In genomic region chr20:62761058-62761758, GRCh38 we compare ENCODE assay signal across 19 cellular contexts. TPM values are rescaled to one million over a fixed set of nuclear protein-coding genes. Genes with fewer than 3 reads are reported as not detected.
DNase-seq lines count a peak whose midpoint lies in the region; ATAC-seq, FAIRE-seq and TF ChIP-seq lines count a peak whose summit lies in the region.
"Had no signal": no experiment of that assay in that cellular context is flagged by ENCODE, and none has a peak within 500 bp of the region (broad histone marks: within the 10 kb centered on the region; RNA-seq: fewer than 3 reads in every experiment).

No MANE protein-coding gene starts in this region.

- no peak for TF ChIP-seq POLR2A in K562 (conservative IDR thresholded peaks at IDR 0.05)
- no peak for TF ChIP-seq POLR2A in sigmoid colon (IDR thresholded peaks at IDR 0.05)
- TF ChIP-seq POLR2A in GM18505 (IDR thresholded peaks at IDR 0.05; ENCODE audit: borderline replicate concordance, extremely low read depth, insufficient read depth, insufficient read length) = no peak

- H3K4me1 ChIP-seq in HUES6 (ENCODE audit: control insufficient read depth, insufficient read depth, low read length) = peaks cover 9% of the 10 kb centered on the region; the same call in 1 of the 2 replicates
- peaks cover 0 to 39% of the 10 kb centered on the region in 2 experiments; a peak in 3 of 5 replicates for H3K4me1 ChIP-seq in K562 (replicated peaks in 1 of 2; ENCODE audit: control insufficient read depth in 2 of 2, insufficient read depth in 2 of 2, low read length in 2 of 2)
- H3K4me1 ChIP-seq in mesodermal cell (ENCODE audit: control insufficient read depth, insufficient read depth, low read length, poor library complexity, severe bottlenecking) = peaks cover 10% of the 10 kb centered on the region
- H3K4me1 ChIP-seq in sigmoid colon = peaks cover 0 to 34% (median 24%) of the 10 kb centered on the region in 4 donors
- H3K4me1 ChIP-seq: BE2C, testis had no signal

- no peak overlapping the region for H3K4me2 ChIP-seq in K562 (ENCODE audit: insufficient read depth, low read length)

- POLR2A ChIA-PET in K562 (lab: Yijun Ruan, JAX) = interaction anchor here (1.1 kb wide), 1 partner anchor 9 kb away, joined by 4 read pairs; no protein-coding TSS in a partner anchor

- H3K9me1 ChIP-seq in K562 (ENCODE audit: control insufficient read depth, insufficient read depth, low read length) = no peaks in the 10 kb centered on the region

- in situ Hi-C loops in K562 (cut with MboI) = no loop called here

- no peaks in the 10 kb centered on the region for H3K36me3 ChIP-seq in HUES6 (ENCODE audit: control insufficient read depth, insufficient read depth, low read length)
- no peaks in the 10 kb centered on the region for H3K36me3 ChIP-seq in K562 (ENCODE audit: control insufficient read depth, insufficient read depth, low read length)
- no peaks in the 10 kb centered on the region for H3K36me3 ChIP-seq in mesodermal cell (ENCODE audit: control insufficient read depth, insufficient read depth, low read length)
- H3K36me3 ChIP-seq in sigmoid colon = peaks cover 0 to 7% (median 0%) of the 10 kb centered on the region in 4 donors
- H3K36me3 ChIP-seq: BE2C, MG63 had no signal

- TF ChIP-seq EP300 in K562 (IDR thresholded peaks at IDR 0.05; ENCODE audit: low read length) (no peak), sigmoid colon (IDR thresholded peaks at IDR 0.05) (no peak)

- peak; percentile 22 for ATAC-seq in K562
- no peak for ATAC-seq in GM18505 (IDR thresholded peaks at IDR 0.05; ENCODE audit: unreplicated experiment)

- BruUV-seq in K562 (replicated peaks; lab: Mats Ljungman, UMichigan) = no TSS peak

- no peak overlapping the region for H2AFZ ChIP-seq in K562 (ENCODE audit: low read depth, low read length)

- H3K27ac ChIP-seq in HUES6 (ENCODE audit: low read depth, low read length) (0 out of 2 replicates have a peak overlapping the region, but pooled peaks have one; percentile 41), K562 (ENCODE audit: extremely low read depth, low read depth, low read length) (no peak overlapping the region), mesodermal cell (ENCODE audit: low read depth, low read length, severe bottlenecking) (peak overlapping the region; percentile 62), sigmoid colon (peak overlapping the region; percentile 44 to 76 (median 66))
- H3K27ac ChIP-seq: testis had no signal

- H3K9me3 ChIP-seq in HUES6 (ENCODE audit: control insufficient read depth, insufficient read depth, low read depth, low read length) = no peaks in the 10 kb centered on the region
- no peaks in the 10 kb centered on the region for H3K9me3 ChIP-seq in K562 (replicated peaks; ENCODE audit: control insufficient read depth, insufficient read depth, low read depth, low read length)
- H3K9me3 ChIP-seq in mesodermal cell (ENCODE audit: control insufficient read depth, low read length) = no peaks in the 10 kb centered on the region
- no peaks in the 10 kb centered on the region for H3K9me3 ChIP-seq in sigmoid colon
- H3K9me3 ChIP-seq: BE2C, MG63, testis had no signal

- CTCF ChIA-PET in K562 (lab: Yijun Ruan, JAX; ENCODE audit: low intra/inter-chr PET ratio) = no interaction called here

- no peak for DNase-seq in K562 (ENCODE audit: extremely low read depth in 1 of 4, low spot score in 3 of 4)
- DNase-seq in sigmoid colon = peak; percentile 80
- DNase-seq in glomerular visceral epithelial cell (ENCODE audit: extremely low spot score) = no peak
- DNase-seq in HCEC 1CT = no peak
- DNase-seq: activated CD4-positive, alpha-beta memory T cell treated with anti-CD3 and anti-CD28 coated beads, Interleukin-2, amount 10 ng/mL, durations not matched to agents 7 days and 5 days; activated naive CD4-positive, alpha-beta T cell treated with anti-CD3 and anti-CD28 coated beads, Interleukin-2, amount 10 ng/mL, durations not matched to agents 7 days and 5 days; activated T-cell treated with anti-CD3 and anti-CD28 coated beads, Interleukin-2, amount 50 U/mL, for 24 hours; BE2C; foreskin fibroblast; left colon; MG63; RPMI8226; testis had no signal

- no peak overlapping the region for H3K9ac ChIP-seq in HUES6 (ENCODE audit: low read length)
- peak overlapping the region in 1 of 2 experiments; percentile 68; a peak in 2 of 4 replicates for H3K9ac ChIP-seq in K562 (ENCODE audit: insufficient read depth in 1 of 2, low read depth in 2 of 2, low read length in 2 of 2)

- H4K20me1 ChIP-seq in K562 (replicated peaks; ENCODE audit: control insufficient read depth, insufficient read depth, low read length) = peaks cover 15% of the 10 kb centered on the region

- H3K4me3 ChIP-seq in HUES6 (ENCODE audit: low read depth, low read length) (no peak overlapping the region), K562 (no peak overlapping the region), mesodermal cell (ENCODE audit: extremely low read depth, insufficient read depth, low read length, poor library complexity, severe bottlenecking) (no peak overlapping the region), sigmoid colon (no peak overlapping the region)
- H3K4me3 ChIP-seq: MG63, testis had no signal

- TF ChIP-seq CTCF in K562 (IDR thresholded peaks at IDR 0.05 in 2 of 3, conservative IDR thresholded peaks at IDR 0.05 in 1 of 3; ENCODE audit: insufficient read depth in 2 of 3, low read depth in 1 of 3, low read length in 3 of 3) (no peak), sigmoid colon (IDR thresholded peaks at IDR 0.05) (no peak)

- H3K27me3 ChIP-seq in HUES6 (ENCODE audit: control insufficient read depth, insufficient read depth, low read length) (peaks cover 11% of the 10 kb centered on the region; the same call in 1 of the 2 replicates), K562 (ENCODE audit: control insufficient read depth in 2 of 2, insufficient read depth in 2 of 2, low read length in 2 of 2) (peaks cover 0 to 24% of the 10 kb centered on the region in 2 experiments; a peak in 3 of 5 replicates), sigmoid colon (no peaks in the 10 kb centered on the region)
- H3K27me3 ChIP-seq: BE2C, MG63, testis had no signal

- intact Hi-C loops in K562 (cut with micrococcal nuclease) (no loop called here), sigmoid colon (cut with DNase I) (no loop called here)

- no peak for TF ChIP-seq RAD21 in K562 (CRISPR knock-in tag; conservative IDR thresholded peaks at IDR 0.05 in 1 of 2, IDR thresholded peaks at IDR 0.05 in 1 of 2)

- H3K79me2 ChIP-seq in K562 (ENCODE audit: control insufficient read depth, insufficient read depth, low read length) = no peaks in the 10 kb centered on the region

- WGBS in K562 (ENCODE audit: insufficient coverage, low coverage, missing lambda C conversion rate) = 39% methylated on average over 21 of the region's 22 CpGs
- 89 to 93% methylated on average over 19 to 21 of the region's 22 CpGs for WGBS in mesodermal cell (ENCODE audit: insufficient coverage in 2 of 2), 2 experiments
- WGBS in sigmoid colon, 2 donors = 71 to 77% methylated on average over 22 of the region's 22 CpGs

- no peak for FAIRE-seq in K562 (lab: Jason Lieb, UNC)
- FAIRE-seq: GM12892 had no signal

RNA-seq across cellular contexts. Expression of gene MRGBP, which starts 35.1 kb away (rescaled TPM):
- 11.0 and 21.6 TPM in 2 replicates for total RNA-seq in K562 (2011; cell fraction: chromatin; rRNA removed; ENCODE audit: low replicate concordance)
- total RNA-seq in K562 (2011; cell fraction: nucleolus; rRNA removed) = 16.4 and 17.2 TPM in 2 replicates
- 12.8 and 15.0 TPM in 2 replicates for total RNA-seq in K562 (2011; cell fraction: nucleoplasm; rRNA removed)
- total RNA-seq in K562 (2014; rRNA removed) (31.3 and 37.0 TPM in 2 replicates), K562 (2014; rRNA removed; fragmentation: Illumina TruSeq; extraction: Trizol) (18.1 TPM in 2 replicates), K562 (2015; rRNA removed; fragmentation: Illumina TruSeq; extraction: Trizol) (25.2 and 25.7 TPM in 2 replicates), K562 (2021) (25.1 and 26.1 TPM in 2 replicates), sigmoid colon (10 to 100 TPM in 3 of 4 donors, 1 to 10 TPM in 1; 7.1 to 16.0 (median 12.4) TPM)
- polyA plus RNA-seq in K562 (2011; rRNA removed) (18.7 and 20.7 TPM in 2 replicates), K562 (2014; fragmentation: Illumina TruSeq; extraction: Trizol) (18.4 and 21.0 TPM in 2 replicates), K562 (2014; fragmentation: Nextera tagmentation; extraction: Ambion mirVana) (1 to 10 TPM; 1.9 to 2.8 TPM), K562 (2014; rRNA removed) (26.3 and 26.7 TPM in 2 replicates), sigmoid colon (10 to 100 TPM in 2 of 3 donors, 1 to 10 TPM in 1; 8.1 to 11.2 (median 10.2) TPM)
- polyA plus RNA-seq in K562 (2011; cell fraction: cytosol; rRNA removed) = 20.8 and 28.5 TPM in 2 replicates
- polyA plus RNA-seq in K562 (2011; cell fraction: nucleus; rRNA removed) = 27.0 and 39.1 TPM in 2 replicates
- 14.8 and 21.7 TPM in 2 replicates for polyA plus RNA-seq in K562 (2012)
- 12.7 and 15.7 TPM in 2 replicates for polyA minus RNA-seq in K562 (2011; rRNA and poly(A)+ RNA removed)
- 9.6 and 11.5 TPM in 2 replicates for polyA minus RNA-seq in K562 (2011; cell fraction: cytosol; rRNA and poly(A)+ RNA removed)
- 9.4 and 12.2 TPM in 2 replicates for polyA minus RNA-seq in K562 (2011; cell fraction: nucleus; rRNA and poly(A)+ RNA removed)
- 21.0 TPM for polyA plus RNA-seq in mesodermal cell (2013, experiment 1 of 2)
- 20.1 TPM for polyA plus RNA-seq in mesodermal cell (2013, experiment 2 of 2)

RNA-seq across cellular contexts. Expression of gene OGFR, which starts 43.4 kb away (rescaled TPM):
- total RNA-seq in K562 (2011; cell fraction: chromatin; rRNA removed; ENCODE audit: low replicate concordance) = 16.5 and 43.5 TPM in 2 replicates
- total RNA-seq in K562 (2011; cell fraction: nucleolus; rRNA removed) = 33.8 and 38.4 TPM in 2 replicates
- total RNA-seq in K562 (2011; cell fraction: nucleoplasm; rRNA removed) = 22.4 and 24.6 TPM in 2 replicates
- total RNA-seq in K562 (2014; rRNA removed) = 56.3 and 56.5 TPM in 2 replicates
- 8.9 and 10.3 TPM in 2 replicates for total RNA-seq in K562 (2014; rRNA removed; fragmentation: Illumina TruSeq; extraction: Trizol)
- 17.5 and 18.7 TPM in 2 replicates for total RNA-seq in K562 (2015; rRNA removed; fragmentation: Illumina TruSeq; extraction: Trizol)
- total RNA-seq in K562 (2021) = 33.1 and 36.5 TPM in 2 replicates
- polyA plus RNA-seq in K562 (2011; rRNA removed) = 23.3 and 25.4 TPM in 2 replicates
- polyA plus RNA-seq in K562 (2011; cell fraction: cytosol; rRNA removed) = 15.8 and 36.7 TPM in 2 replicates
- 32.3 and 48.8 TPM in 2 replicates for polyA plus RNA-seq in K562 (2011; cell fraction: nucleus; rRNA removed)
- polyA plus RNA-seq in K562 (2012) = 21.1 and 26.0 TPM in 2 replicates
- polyA plus RNA-seq in K562 (2014; fragmentation: Illumina TruSeq; extraction: Trizol) = 16.6 and 22.0 TPM in 2 replicates
- polyA plus RNA-seq in K562 (2014; fragmentation: Nextera tagmentation; extraction: Ambion mirVana) = under 1 TPM; 0.39 TPM
- polyA plus RNA-seq in K562 (2014; rRNA removed) = 34.2 and 36.7 TPM in 2 replicates
- polyA minus RNA-seq in K562 (2011; rRNA and poly(A)+ RNA removed) = 17.7 and 23.1 TPM in 2 replicates
- 19.9 and 22.3 TPM in 2 replicates for polyA minus RNA-seq in K562 (2011; cell fraction: cytosol; rRNA and poly(A)+ RNA removed)
- 8.8 and 9.7 TPM in 2 replicates for polyA minus RNA-seq in K562 (2011; cell fraction: nucleus; rRNA and poly(A)+ RNA removed)
- polyA plus RNA-seq in mesodermal cell (2013, experiment 1 of 2) = 34.8 TPM
- 25.2 TPM for polyA plus RNA-seq in mesodermal cell (2013, experiment 2 of 2)
- 10 to 100 TPM; 44.7 to 61.5 (median 48.6) TPM for total RNA-seq in sigmoid colon
- polyA plus RNA-seq in sigmoid colon = 10 to 100 TPM; 22.2 to 64.8 (median 43.7) TPM

RNA-seq across cellular contexts. Expression of gene NTSR1, which starts 52.6 kb away (rescaled TPM):
- total RNA-seq in K562 (2011; cell fraction: chromatin; rRNA removed; ENCODE audit: low replicate concordance) = 0.25 TPM in 1 of 2 replicates, not detected in the other
- 0.17 TPM in 1 of 2 replicates, not detected in the other for total RNA-seq in K562 (2011; cell fraction: nucleolus; rRNA removed)
- 0.15 TPM in 2 replicates for total RNA-seq in K562 (2011; cell fraction: nucleoplasm; rRNA removed)
- total RNA-seq in K562 (2014; rRNA removed) (0.41 TPM in 1 of 2 replicates, not detected in the other), K562 (2014; rRNA removed; fragmentation: Illumina TruSeq; extraction: Trizol) (0.04 TPM in 1 of 2 replicates, not detected in the other), K562 (2015; rRNA removed; fragmentation: Illumina TruSeq; extraction: Trizol) (0.14 and 0.15 TPM in 2 replicates), K562 (2021) (0.38 and 0.40 TPM in 2 replicates), sigmoid colon (10 to 100 TPM in 3 of 4 donors, 1 to 10 TPM in 1; 5.4 to 54.0 (median 27.6) TPM)
- polyA plus RNA-seq in K562 (2011; rRNA removed) (0.07 and 0.12 TPM in 2 replicates), K562 (2014; fragmentation: Illumina TruSeq; extraction: Trizol) (0.22 and 0.25 TPM in 2 replicates), K562 (2014; fragmentation: Nextera tagmentation; extraction: Ambion mirVana) (not detected), K562 (2014; rRNA removed) (0.04 and 0.12 TPM in 2 replicates), sigmoid colon (1 to 10 TPM in 1 of 3 donors, under 1 TPM in 1, not detected in 1; 0.60 to 1.4 TPM)
- polyA plus RNA-seq in K562 (2011; cell fraction: cytosol; rRNA removed) = 0.10 and 0.31 TPM in 2 replicates
- 0.13 and 0.24 TPM in 2 replicates for polyA plus RNA-seq in K562 (2011; cell fraction: nucleus; rRNA removed)
- 0.51 and 0.61 TPM in 2 replicates for polyA plus RNA-seq in K562 (2012)
- 0.06 and 0.07 TPM in 2 replicates for polyA minus RNA-seq in K562 (2011; rRNA and poly(A)+ RNA removed)
- not detected in 2 replicates for polyA minus RNA-seq in K562 (2011; cell fraction: cytosol; rRNA and poly(A)+ RNA removed)
- 0.13 TPM in 1 of 2 replicates, not detected in the other for polyA minus RNA-seq in K562 (2011; cell fraction: nucleus; rRNA and poly(A)+ RNA removed)
- polyA plus RNA-seq in mesodermal cell (2013, experiment 1 of 2) = 1.1 TPM
- polyA plus RNA-seq in mesodermal cell (2013, experiment 2 of 2) = 0.86 TPM
- total RNA-seq: activated CD4-positive, alpha-beta memory T cell treated with anti-CD3 and anti-CD28 coated beads, Interleukin-2, amount 10 ng/mL, durations not matched to agents 7 days and 5 days; progenitor cell of endocrine pancreas; T-helper 1 cell treated with Interleukin-12 subunit alpha and Interleukin-12 subunit beta and Interleukin-4 antibody, amounts not matched to agents 30 ng/mL and 1 ng/mL, for 36 hours had no signal

RNA-seq across cellular contexts. Expression of gene COL9A3, which starts 55.6 kb away (rescaled TPM):
- 2.5 and 7.3 TPM in 2 replicates for total RNA-seq in K562 (2011; cell fraction: chromatin; rRNA removed; ENCODE audit: low replicate concordance)
- total RNA-seq in K562 (2011; cell fraction: nucleolus; rRNA removed) = 4.0 and 4.9 TPM in 2 replicates
- total RNA-seq in K562 (2011; cell fraction: nucleoplasm; rRNA removed) = 2.8 and 4.0 TPM in 2 replicates
- 0.77 and 1.9 TPM in 2 replicates for total RNA-seq in K562 (2014; rRNA removed)
- total RNA-seq in K562 (2014; rRNA removed; fragmentation: Illumina TruSeq; extraction: Trizol) = 0.18 and 0.51 TPM in 2 replicates
- total RNA-seq in K562 (2015; rRNA removed; fragmentation: Illumina TruSeq; extraction: Trizol) = 0.98 and 1.4 TPM in 2 replicates
- 1.3 and 1.7 TPM in 2 replicates for total RNA-seq in K562 (2021)
- 1.3 and 2.5 TPM in 2 replicates for polyA plus RNA-seq in K562 (2011; rRNA removed)
- 1.7 and 1.9 TPM in 2 replicates for polyA plus RNA-seq in K562 (2011; cell fraction: cytosol; rRNA removed)
- polyA plus RNA-seq in K562 (2011; cell fraction: nucleus; rRNA removed) = 12.1 and 20.8 TPM in 2 replicates
- 2.0 and 3.0 TPM in 2 replicates for polyA plus RNA-seq in K562 (2012)
- 0.48 and 0.76 TPM in 2 replicates for polyA plus RNA-seq in K562 (2014; fragmentation: Illumina TruSeq; extraction: Trizol)
- polyA plus RNA-seq in K562 (2014; fragmentation: Nextera tagmentation; extraction: Ambion mirVana) = under 1 TPM in 1 of 2 experiments, not detected in 1; 0.14 TPM
- polyA plus RNA-seq in K562 (2014; rRNA removed) = 3.0 and 3.6 TPM in 2 replicates
- 0.35 and 0.87 TPM in 2 replicates for polyA minus RNA-seq in K562 (2011; rRNA and poly(A)+ RNA removed)
- polyA minus RNA-seq in K562 (2011; cell fraction: cytosol; rRNA and poly(A)+ RNA removed) = 1.3 TPM in 1 of 2 replicates, not detected in the other
- polyA minus RNA-seq in K562 (2011; cell fraction: nucleus; rRNA and poly(A)+ RNA removed) = 1.2 and 2.3 TPM in 2 replicates
- polyA plus RNA-seq in mesodermal cell (2013, experiment 1 of 2) = 118 TPM
- polyA plus RNA-seq in mesodermal cell (2013, experiment 2 of 2) = 97.0 TPM
- 10 to 100 TPM in 2 of 4 donors, 1 to 10 TPM in 2; 3.5 to 20.8 (median 10.8) TPM for total RNA-seq in sigmoid colon
- polyA plus RNA-seq in sigmoid colon = 1 to 10 TPM; 1.8 to 5.8 (median 4.4) TPM
- total RNA-seq: activated CD4-positive, alpha-beta memory T cell treated with anti-CD3 and anti-CD28 coated beads, Interleukin-2, amount 10 ng/mL, durations not matched to agents 7 days and 5 days had no signal

Comparison
In these comparisons a context has a peak if more than half of its experiments do, and no peak if none do; other contexts are left out.
1. RNA of gene NTSR1, which starts 52.6 kb away (total RNA-seq): 5.4 to 54.0 TPM in sigmoid colon; 0.04 to 0.41 TPM in K562; every median in the first group is over 4 times any median in the second.